Comparison of ENCODE assay signal across 1 cellular context in the genomic region with DNA sequence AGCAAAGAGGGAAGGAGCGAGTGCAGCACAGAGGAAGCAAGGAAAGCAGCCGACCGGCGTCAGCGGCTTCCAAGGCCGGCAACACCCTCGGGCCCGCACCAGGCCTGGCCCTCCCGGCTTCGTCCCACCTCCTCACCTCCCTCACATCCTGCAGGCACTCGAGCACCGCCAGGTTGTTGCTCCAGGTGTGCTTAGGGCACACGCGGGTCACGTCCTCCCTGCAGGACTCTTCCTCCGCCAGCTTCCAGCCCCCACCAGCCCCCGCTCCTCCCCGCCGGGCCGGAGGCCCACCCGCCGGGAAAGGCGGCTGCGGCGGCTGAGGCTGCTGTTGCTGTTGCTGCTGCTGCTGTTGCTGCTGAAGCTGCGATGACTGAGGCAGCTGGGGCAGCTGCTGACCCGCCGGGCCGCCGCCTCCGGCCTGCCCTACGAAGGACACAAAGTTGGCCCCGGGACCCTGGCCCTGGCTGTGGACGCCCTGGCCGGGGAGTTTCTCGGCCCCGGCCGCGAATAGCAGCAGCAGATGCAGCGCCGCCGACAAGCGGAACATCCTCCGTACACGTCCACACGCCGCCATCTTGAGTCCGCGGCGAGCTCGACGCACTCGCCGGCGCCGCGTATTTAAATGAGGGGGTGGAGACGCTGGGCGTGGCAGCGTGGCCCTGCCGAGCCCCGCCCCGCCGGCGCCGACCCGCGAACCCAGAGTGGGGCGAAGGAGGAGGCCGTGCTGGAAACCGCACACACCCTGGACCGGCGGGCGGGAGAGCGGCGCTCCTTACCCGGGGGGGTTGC.
TF ChIP-seq lines count a peak whose summit lies in the region.

A gene (minus strand): TSS at position 594 of the 789 bp plus-strand sequence. CDS start 20 bp downstream, at position 574.

TF ChIP-seq in GM12878, 131 proteins besides CTCF, POLR2A, EP300 and RAD21 (continued from another document):
- TF ChIP-seq, protein P1, sequence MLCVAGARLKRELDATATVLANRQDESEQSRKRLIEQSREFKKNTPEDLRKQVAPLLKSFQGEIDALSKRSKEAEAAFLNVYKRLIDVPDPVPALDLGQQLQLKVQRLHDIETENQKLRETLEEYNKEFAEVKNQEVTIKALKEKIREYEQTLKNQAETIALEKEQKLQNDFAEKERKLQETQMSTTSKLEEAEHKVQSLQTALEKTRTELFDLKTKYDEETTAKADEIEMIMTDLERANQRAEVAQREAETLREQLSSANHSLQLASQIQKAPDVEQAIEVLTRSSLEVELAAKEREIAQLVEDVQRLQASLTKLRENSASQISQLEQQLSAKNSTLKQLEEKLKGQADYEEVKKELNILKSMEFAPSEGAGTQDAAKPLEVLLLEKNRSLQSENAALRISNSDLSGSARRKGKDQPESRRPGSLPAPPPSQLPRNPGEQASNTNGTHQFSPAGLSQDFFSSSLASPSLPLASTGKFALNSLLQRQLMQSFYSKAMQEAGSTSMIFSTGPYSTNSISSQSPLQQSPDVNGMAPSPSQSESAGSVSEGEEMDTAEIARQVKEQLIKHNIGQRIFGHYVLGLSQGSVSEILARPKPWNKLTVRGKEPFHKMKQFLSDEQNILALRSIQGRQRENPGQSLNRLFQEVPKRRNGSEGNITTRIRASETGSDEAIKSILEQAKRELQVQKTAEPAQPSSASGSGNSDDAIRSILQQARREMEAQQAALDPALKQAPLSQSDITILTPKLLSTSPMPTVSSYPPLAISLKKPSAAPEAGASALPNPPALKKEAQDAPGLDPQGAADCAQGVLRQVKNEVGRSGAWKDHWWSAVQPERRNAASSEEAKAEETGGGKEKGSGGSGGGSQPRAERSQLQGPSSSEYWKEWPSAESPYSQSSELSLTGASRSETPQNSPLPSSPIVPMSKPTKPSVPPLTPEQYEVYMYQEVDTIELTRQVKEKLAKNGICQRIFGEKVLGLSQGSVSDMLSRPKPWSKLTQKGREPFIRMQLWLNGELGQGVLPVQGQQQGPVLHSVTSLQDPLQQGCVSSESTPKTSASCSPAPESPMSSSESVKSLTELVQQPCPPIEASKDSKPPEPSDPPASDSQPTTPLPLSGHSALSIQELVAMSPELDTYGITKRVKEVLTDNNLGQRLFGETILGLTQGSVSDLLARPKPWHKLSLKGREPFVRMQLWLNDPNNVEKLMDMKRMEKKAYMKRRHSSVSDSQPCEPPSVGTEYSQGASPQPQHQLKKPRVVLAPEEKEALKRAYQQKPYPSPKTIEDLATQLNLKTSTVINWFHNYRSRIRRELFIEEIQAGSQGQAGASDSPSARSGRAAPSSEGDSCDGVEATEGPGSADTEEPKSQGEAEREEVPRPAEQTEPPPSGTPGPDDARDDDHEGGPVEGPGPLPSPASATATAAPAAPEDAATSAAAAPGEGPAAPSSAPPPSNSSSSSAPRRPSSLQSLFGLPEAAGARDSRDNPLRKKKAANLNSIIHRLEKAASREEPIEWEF (IDR thresholded peaks at IDR 0.05; ENCODE audit: insufficient replicate concordance, low read depth, low read length) = no peak
- peak; percentile 92 for TF ChIP-seq TAF1 (IDR thresholded peaks at IDR 0.05; ENCODE audit: borderline replicate concordance, low read depth, low read length)
- TF ChIP-seq LARP7 (IDR thresholded peaks at IDR 0.05) = peak; percentile 91
- TF ChIP-seq, protein P2, sequence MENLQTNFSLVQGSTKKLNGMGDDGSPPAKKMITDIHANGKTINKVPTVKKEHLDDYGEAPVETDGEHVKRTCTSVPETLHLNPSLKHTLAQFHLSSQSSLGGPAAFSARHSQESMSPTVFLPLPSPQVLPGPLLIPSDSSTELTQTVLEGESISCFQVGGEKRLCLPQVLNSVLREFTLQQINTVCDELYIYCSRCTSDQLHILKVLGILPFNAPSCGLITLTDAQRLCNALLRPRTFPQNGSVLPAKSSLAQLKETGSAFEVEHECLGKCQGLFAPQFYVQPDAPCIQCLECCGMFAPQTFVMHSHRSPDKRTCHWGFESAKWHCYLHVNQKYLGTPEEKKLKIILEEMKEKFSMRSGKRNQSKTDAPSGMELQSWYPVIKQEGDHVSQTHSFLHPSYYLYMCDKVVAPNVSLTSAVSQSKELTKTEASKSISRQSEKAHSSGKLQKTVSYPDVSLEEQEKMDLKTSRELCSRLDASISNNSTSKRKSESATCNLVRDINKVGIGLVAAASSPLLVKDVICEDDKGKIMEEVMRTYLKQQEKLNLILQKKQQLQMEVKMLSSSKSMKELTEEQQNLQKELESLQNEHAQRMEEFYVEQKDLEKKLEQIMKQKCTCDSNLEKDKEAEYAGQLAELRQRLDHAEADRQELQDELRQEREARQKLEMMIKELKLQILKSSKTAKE (IDR thresholded peaks at IDR 0.05; ENCODE audit: low read depth, poor library complexity, severe bottlenecking) = no peak
- TF ChIP-seq NR2F1 (conservative IDR thresholded peaks at IDR 0.05) = peak; percentile 18
- peak; percentile 42; the same call in 1 of the 2 replicates for TF ChIP-seq CREM (IDR thresholded peaks at IDR 0.05; ENCODE audit: low read depth)
- peak; percentile 55; the same call in 1 of the 2 replicates for TF ChIP-seq FOXK2 (IDR thresholded peaks at IDR 0.05)
TF ChIP-seq in GM12878: peak in this region for 34.
